Comparison of ENCODE assay signal across 9 cellular contexts in the genomic region with DNA sequence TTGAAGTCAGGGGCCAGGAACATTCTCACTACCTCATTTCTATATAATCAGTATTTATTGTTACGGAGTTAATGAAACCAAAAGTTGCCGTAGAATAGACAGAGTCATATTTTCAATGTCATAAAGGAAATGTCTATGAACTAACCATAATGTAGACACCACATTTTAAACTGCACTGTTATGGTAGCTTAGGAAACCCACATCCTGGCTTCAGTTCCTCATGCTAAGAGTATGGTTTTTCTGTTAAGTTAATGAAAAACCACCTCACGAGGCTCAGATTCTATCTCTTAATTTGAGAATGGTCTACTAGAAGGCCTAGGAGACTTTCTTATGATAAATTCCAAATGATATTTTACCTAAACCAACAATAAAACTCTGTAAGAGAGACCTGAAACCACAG.
DNase-seq lines count a peak whose midpoint lies in the region; ATAC-seq and TF ChIP-seq lines count a peak whose summit lies in the region.
"Had no signal": no experiment of that assay in that cellular context is flagged by ENCODE, and none has a peak within 500 bp of the region (broad histone marks: within the 10 kb centered on the region; RNA-seq: fewer than 3 reads in every experiment).

No MANE protein-coding gene starts in this region.

- no peak overlapping the region for H3K27ac ChIP-seq in sigmoid colon
- H3K27ac ChIP-seq: body of pancreas had no signal

- H3K27me3 ChIP-seq in sigmoid colon, result no peaks in the 10 kb centered on the region
- H3K27me3 ChIP-seq: body of pancreas had no signal

- peaks cover 21% of the 10 kb centered on the region for H3K4me1 Mint-ChIP-seq in activated naive CD8-positive, alpha-beta T cell treated with anti-CD3 and anti-CD28 coated beads, Interleukin-2, amount 50 U/mL, for 24 hours

- 44 to 83% methylated on average over 3 of the region's 3 CpGs for WGBS in sigmoid colon, 2 donors

- H3K36me3 ChIP-seq in sigmoid colon, result no peaks in the 10 kb centered on the region

- no peak for TF ChIP-seq POLR2A in sigmoid colon (IDR thresholded peaks at IDR 0.05)

- intact Hi-C loops in sigmoid colon (cut with DNase I), result loop anchor here (10.0 kb wide), 2 partner anchors 322 to 448 kb away; no protein-coding TSS in a partner anchor

- no peak for TF ChIP-seq CTCF in sigmoid colon (IDR thresholded peaks at IDR 0.05)

- H3K9me3 Mint-ChIP-seq in activated naive CD8-positive, alpha-beta T cell treated with anti-CD3 and anti-CD28 coated beads, Interleukin-2, amount 50 U/mL, for 24 hours, result peaks cover 5% of the 10 kb centered on the region

- ATAC-seq in GM18498 (IDR thresholded peaks at IDR 0.05; ENCODE audit: unreplicated experiment) (peak; percentile 100), GM19467 (IDR thresholded peaks at IDR 0.05; ENCODE audit: unreplicated experiment) (peak; percentile 100), HG03196 (IDR thresholded peaks at IDR 0.05; ENCODE audit: unreplicated experiment) (peak; percentile 100)
- ATAC-seq in activated naive CD8-positive, alpha-beta T cell treated with anti-CD3 and anti-CD28 coated beads, Interleukin-2, amount 50 U/mL, for 24 hours, result peak; percentile 90
- ATAC-seq: body of pancreas had no signal

- peak overlapping the region; percentile 21 for H3K27ac Mint-ChIP-seq in activated naive CD8-positive, alpha-beta T cell treated with anti-CD3 and anti-CD28 coated beads, Interleukin-2, amount 50 U/mL, for 24 hours

- no peak overlapping the region for H3K4me3 Mint-ChIP-seq in activated naive CD8-positive, alpha-beta T cell treated with anti-CD3 and anti-CD28 coated beads, Interleukin-2, amount 50 U/mL, for 24 hours

- H3K27me3 Mint-ChIP-seq in activated naive CD8-positive, alpha-beta T cell treated with anti-CD3 and anti-CD28 coated beads, Interleukin-2, amount 50 U/mL, for 24 hours, result peaks cover 4% of the 10 kb centered on the region

- peaks cover 0 to 11% (median 3%) of the 10 kb centered on the region in 4 donors for H3K4me1 ChIP-seq in sigmoid colon
- H3K4me1 ChIP-seq: body of pancreas had no signal

- H3K9me3 ChIP-seq in sigmoid colon, result no peaks in the 10 kb centered on the region
- H3K9me3 ChIP-seq: body of pancreas had no signal

- DNase-seq in activated naive CD8-positive, alpha-beta T cell treated with anti-CD3 and anti-CD28 coated beads, Interleukin-2, amount 50 U/mL, for 24 hours, result no peak
- no peak for DNase-seq in NCI-H345 treated with DMSO at 0.1 percent for 48 hours (lab: John Stamatoyannopoulos, UW; ENCODE audit: unreplicated experiment)
- no peak for DNase-seq in sigmoid colon
- no peak for DNase-seq in putamen (ENCODE audit: low spot score)
- no peak for DNase-seq in cerebellum (ENCODE audit: low spot score)
- DNase-seq: body of pancreas had no signal

- H3K36me3 Mint-ChIP-seq in activated naive CD8-positive, alpha-beta T cell treated with anti-CD3 and anti-CD28 coated beads, Interleukin-2, amount 50 U/mL, for 24 hours (ENCODE audit: low read depth), result no peaks in the 10 kb centered on the region

- no peak overlapping the region for H3K4me3 ChIP-seq in sigmoid colon
- H3K4me3 ChIP-seq: body of pancreas had no signal

- TF ChIP-seq EP300 in sigmoid colon (IDR thresholded peaks at IDR 0.05), result no peak
